8 cellular contexts compared by ENCODE assay signal in the genomic region with DNA sequence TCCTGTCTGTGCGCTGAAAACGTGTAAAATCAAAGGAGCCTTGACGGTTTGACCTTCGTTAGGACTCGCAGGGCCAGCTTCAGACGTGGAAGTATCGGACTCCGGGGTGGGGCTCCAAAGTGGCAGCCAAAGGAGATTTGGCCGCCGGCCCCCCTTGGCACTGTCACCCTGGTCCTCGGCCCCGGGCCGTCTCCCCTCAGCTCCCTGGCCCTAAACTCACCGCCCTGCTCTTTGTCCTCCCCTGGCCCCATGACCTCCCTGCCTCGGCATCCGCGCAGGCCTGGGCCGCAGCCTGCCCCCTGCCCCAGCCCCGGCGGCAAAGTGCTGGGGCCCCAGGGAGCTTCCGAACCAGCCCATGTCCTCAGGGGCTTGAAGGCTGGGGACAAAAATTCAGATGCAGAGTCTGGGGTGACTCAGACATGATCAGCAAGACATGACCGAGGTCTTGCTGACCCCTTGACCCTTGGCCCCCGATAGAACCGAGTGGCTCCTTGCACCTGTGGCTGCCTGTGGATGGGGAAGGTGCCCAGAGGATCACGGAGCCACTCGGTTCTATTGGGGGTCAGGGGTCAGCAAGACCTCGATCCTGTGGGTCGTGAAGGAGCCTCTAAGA. TPM values are rescaled to one million over a fixed set of nuclear protein-coding genes. Genes with fewer than 3 reads are reported as not detected.
A peak's percentile ranks its signal among the peaks of the same experiment; 100 is the strongest.
DNase-seq lines count a peak whose midpoint lies in the region; ATAC-seq, FAIRE-seq and TF ChIP-seq lines count a peak whose summit lies in the region.

No MANE protein-coding gene starts in this region.

- peak overlapping the region; percentile 81 for H3K4me3 Mint-ChIP-seq in activated CD8-positive, alpha-beta T cell treated with anti-CD3 and anti-CD28 coated beads, Interleukin-2, amount 10 ng/mL, durations not matched to agents 7 days and 5 days

- H3K9me3 ChIP-seq in hepatocyte (ENCODE audit: low read depth) (no peaks in the 10 kb centered on the region), small intestine (ENCODE audit: control insufficient read depth, low read depth) (no peaks in the 10 kb centered on the region)

- H3K4me2 ChIP-seq in hepatocyte, result peak overlapping the region; percentile 99

- peak; percentile 8; the same call in 1 of the 2 replicates for TF ChIP-seq POLR2A in H54 (IDR thresholded peaks at IDR 0.05; ENCODE audit: low read depth, low read length)

- WGBS in hepatocyte (ENCODE audit: low lambda C conversion rate, missing lambda C conversion rate), result 68% methylated on average over 28 of the region's 28 CpGs
- WGBS in small intestine, 3 donors, result 11 to 40% (median 27%) methylated on average over 28 of the region's 28 CpGs

- FAIRE-seq in H54 (lab: Jason Lieb, UNC), result no peak
- FAIRE-seq in small intestine (lab: Jason Lieb, UNC), result no peak

- POLR2A ChIA-PET in activated CD8-positive, alpha-beta T cell treated with anti-CD3 and anti-CD28 coated beads, Interleukin-2, amount 10 ng/mL, durations not matched to agents 7 days and 5 days (lab: Charles Lee), result interaction anchor here (0.6 to 1.6 kb wide), 6 partner anchors 13 to 43 kb away, joined by 3 to 5 read pairs (median 4); a partner anchor contains a TSS

- DNase-seq in H54 (ENCODE audit: insufficient read length, low spot score), result no peak
- no peak for DNase-seq in activated CD8-positive, alpha-beta T cell treated with anti-CD3 and anti-CD28 coated beads, Interleukin-2, amount 10 ng/mL, durations not matched to agents 7 days and 5 days
- peak; percentile 14 for DNase-seq in hepatocyte (ENCODE audit: low spot score)
- DNase-seq in small intestine, result no peak
- DNase-seq in pons (ENCODE audit: low spot score), result no peak
- no peak for DNase-seq in Kasumi-1 (lab: John Stamatoyannopoulos, UW)
- no peak for DNase-seq in SKM-1 treated with dmso at 0.1 percent for 144 hours (lab: John Stamatoyannopoulos, UW; ENCODE audit: unreplicated experiment)

- CTCF ChIA-PET in activated CD8-positive, alpha-beta T cell treated with anti-CD3 and anti-CD28 coated beads, Interleukin-2, amount 10 ng/mL, durations not matched to agents 7 days and 5 days (lab: Charles Lee), result interaction anchor here (1.3 to 5.5 kb wide), 2 partner anchors 14 to 50 kb away, joined by 3 to 23 read pairs; no protein-coding TSS in a partner anchor

- no peaks in the 10 kb centered on the region for H3K79me2 ChIP-seq in hepatocyte

- H3K36me3 Mint-ChIP-seq in activated CD8-positive, alpha-beta T cell treated with anti-CD3 and anti-CD28 coated beads, Interleukin-2, amount 10 ng/mL, durations not matched to agents 7 days and 5 days (ENCODE audit: low read depth), result peaks cover 10% of the 10 kb centered on the region

- ATAC-seq in activated CD8-positive, alpha-beta T cell treated with anti-CD3 and anti-CD28 coated beads, Interleukin-2, amount 10 ng/mL, durations not matched to agents 7 days and 5 days, result no peak
- no peak for ATAC-seq in GM18502 (IDR thresholded peaks at IDR 0.05; ENCODE audit: poor library complexity, unreplicated experiment)

- H3K9me3 Mint-ChIP-seq in activated CD8-positive, alpha-beta T cell treated with anti-CD3 and anti-CD28 coated beads, Interleukin-2, amount 10 ng/mL, durations not matched to agents 7 days and 5 days (ENCODE audit: insufficient read depth), result no peaks in the 10 kb centered on the region

- no peak for TF ChIP-seq CTCF in hepatocyte (IDR thresholded peaks at IDR 0.05; ENCODE audit: poor library complexity)

- peak overlapping the region; percentile 64 for H3K4me3 ChIP-seq in hepatocyte
- H3K4me3 ChIP-seq in small intestine (ENCODE audit: low read depth in 1 of 2, low read length in 2 of 2), result peak overlapping the region; percentile 87

- H3K27ac Mint-ChIP-seq in activated CD8-positive, alpha-beta T cell treated with anti-CD3 and anti-CD28 coated beads, Interleukin-2, amount 10 ng/mL, durations not matched to agents 7 days and 5 days, result peak overlapping the region; percentile 78

- peaks cover 24% of the 10 kb centered on the region for H3K4me1 Mint-ChIP-seq in activated CD8-positive, alpha-beta T cell treated with anti-CD3 and anti-CD28 coated beads, Interleukin-2, amount 10 ng/mL, durations not matched to agents 7 days and 5 days (ENCODE audit: low read depth)

- peaks cover 6% of the 10 kb centered on the region for H3K27me3 Mint-ChIP-seq in activated CD8-positive, alpha-beta T cell treated with anti-CD3 and anti-CD28 coated beads, Interleukin-2, amount 10 ng/mL, durations not matched to agents 7 days and 5 days (ENCODE audit: low read depth)

- H3K36me3 ChIP-seq in hepatocyte (replicated peaks; ENCODE audit: insufficient read depth, low read depth) (no peaks in the 10 kb centered on the region), small intestine (ENCODE audit: control insufficient read depth in 2 of 2, insufficient read depth in 2 of 2, low read length in 2 of 2) (no peaks in the 10 kb centered on the region)

- H2AFZ ChIP-seq in hepatocyte, result no peak overlapping the region

- H3K27me3 ChIP-seq in hepatocyte (no peaks in the 10 kb centered on the region), small intestine (ENCODE audit: control insufficient read depth in 2 of 2, insufficient read depth in 2 of 2, low read length in 2 of 2) (peaks cover 0 to 2% of the 10 kb centered on the region in 2 donors)

- peaks cover 22% of the 10 kb centered on the region for H3K4me1 ChIP-seq in hepatocyte (ENCODE audit: insufficient read depth)
- H3K4me1 ChIP-seq in small intestine (ENCODE audit: control insufficient read depth in 2 of 2, insufficient read depth in 1 of 2, low read depth in 1 of 2, low read length in 1 of 2), result peaks cover 3 to 7% of the 10 kb centered on the region in 2 donors

- H4K20me1 ChIP-seq in hepatocyte (ENCODE audit: insufficient read depth, poor library complexity, severe bottlenecking), result no peaks in the 10 kb centered on the region

- H3K27ac ChIP-seq in hepatocyte (peak overlapping the region; percentile 81), small intestine (ENCODE audit: low read depth in 1 of 2, low read length in 1 of 2) (peak overlapping the region; percentile 82 to 96)

- no peaks in the 10 kb centered on the region for H3K9me2 ChIP-seq in hepatocyte (replicated peaks; ENCODE audit: insufficient read depth)

RNA-seq across cellular contexts. Expression of a gene that starts 6.9 kb away (rescaled TPM):
- 10 to 100 TPM; 53.7 to 58.1 TPM for total RNA-seq in activated CD8-positive, alpha-beta T cell treated with anti-CD3 and anti-CD28 coated beads, Interleukin-2, amount 10 ng/mL, durations not matched to agents 7 days and 5 days
- 25.6 and 26.9 TPM in 2 replicates for total RNA-seq in hepatocyte
- polyA plus RNA-seq in hepatocyte (25.6 TPM in 2 replicates), small intestine (10 to 100 TPM; 14.6 to 25.0 (median 22.1) TPM)

RNA-seq across cellular contexts. Expression of a gene that starts 8.6 kb away (rescaled TPM):
- total RNA-seq in activated CD8-positive, alpha-beta T cell treated with anti-CD3 and anti-CD28 coated beads, Interleukin-2, amount 10 ng/mL, durations not matched to agents 7 days and 5 days, result 10 to 100 TPM; 32.2 to 36.1 TPM
- total RNA-seq in hepatocyte, result 47.6 and 75.8 TPM in 2 replicates
- polyA plus RNA-seq in hepatocyte (104 and 130 TPM in 2 replicates), small intestine (100 to 1,000 TPM in 2 of 3 donors, 10 to 100 TPM in 1; 71.5 to 174 (median 169) TPM)

RNA-seq across cellular contexts. Expression of a gene that starts 8.8 kb away (rescaled TPM):
- total RNA-seq in activated CD8-positive, alpha-beta T cell treated with anti-CD3 and anti-CD28 coated beads, Interleukin-2, amount 10 ng/mL, durations not matched to agents 7 days and 5 days, result under 1 TPM; 0.34 to 0.81 TPM
- total RNA-seq in hepatocyte, result 3.4 and 7.3 TPM in 2 replicates
- polyA plus RNA-seq in hepatocyte (15.9 and 19.1 TPM in 2 replicates), small intestine (10 to 100 TPM in 2 of 3 donors, 1 to 10 TPM in 1; 4.7 to 26.4 (median 18.6) TPM)

RNA-seq across cellular contexts. Expression of a gene that starts 32.1 kb away (rescaled TPM):
- 1 to 10 TPM; 1.9 to 2.2 TPM for total RNA-seq in activated CD8-positive, alpha-beta T cell treated with anti-CD3 and anti-CD28 coated beads, Interleukin-2, amount 10 ng/mL, durations not matched to agents 7 days and 5 days
- 0.64 and 1.6 TPM in 2 replicates for total RNA-seq in hepatocyte
- polyA plus RNA-seq in hepatocyte (0.40 and 1.2 TPM in 2 replicates), small intestine (1 to 10 TPM in 1 of 3 donors, under 1 TPM in 2; 0.54 to 1.2 (median 0.89) TPM)

RNA-seq across cellular contexts. Expression of a gene that starts 34.0 kb away (rescaled TPM):
- 10 to 100 TPM; 58.7 to 68.9 TPM for total RNA-seq in activated CD8-positive, alpha-beta T cell treated with anti-CD3 and anti-CD28 coated beads, Interleukin-2, amount 10 ng/mL, durations not matched to agents 7 days and 5 days
- 19.3 and 28.4 TPM in 2 replicates for total RNA-seq in hepatocyte
- polyA plus RNA-seq in hepatocyte (57.9 and 84.0 TPM in 2 replicates), small intestine (100 to 1,000 TPM in 2 of 3 donors, 10 to 100 TPM in 1; 57.0 to 142 (median 128) TPM)
